8 cellular contexts compared by ENCODE assay signal in the genomic region with DNA sequence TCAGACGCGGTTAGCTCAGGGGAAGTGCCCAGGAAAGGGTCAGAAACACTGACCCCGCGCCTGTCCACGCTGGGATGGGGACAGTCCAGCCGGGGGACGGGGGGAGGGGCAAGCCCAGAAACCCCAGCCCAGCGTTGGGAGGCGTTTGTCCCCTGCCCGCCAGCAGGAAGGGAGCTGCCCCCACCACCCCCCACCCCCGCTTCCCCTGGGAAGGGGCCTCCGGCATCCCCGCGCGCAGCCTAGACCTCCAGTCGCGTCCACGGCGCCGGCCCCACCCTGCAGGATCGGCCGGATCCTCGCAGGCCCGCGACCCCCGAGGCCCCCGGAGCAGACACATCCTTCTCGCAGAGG. TPM values are rescaled to one million over a fixed set of nuclear protein-coding genes. Genes with fewer than 3 reads are reported as not detected.
A peak's percentile ranks its signal among the peaks of the same experiment; 100 is the strongest.
DNase-seq lines count a peak whose midpoint lies in the region; ATAC-seq, FAIRE-seq and TF ChIP-seq lines count a peak whose summit lies in the region.

No MANE protein-coding gene starts in this region.

- FAIRE-seq in D721Med (lab: Jason Lieb, UNC) = no peak

- H3K27me3 Mint-ChIP-seq in CD4-positive, CD25-positive, alpha-beta regulatory T cell = no peaks in the 10 kb centered on the region
- no peaks in the 10 kb centered on the region for H3K27me3 Mint-ChIP-seq in natural killer cell treated with Interleukin-12 subunit alpha and Interleukin-12 subunit beta and Interleukin-15 and Interleukin-18, amount 100 ng/mL, for 72 hours

- peak overlapping the region; percentile 72 for H3K27ac ChIP-seq in CD4-positive, CD25-positive, alpha-beta regulatory T cell (ENCODE audit: insufficient read depth, low read length, poor library complexity, severe bottlenecking)
- H3K27ac ChIP-seq in ectodermal cell (ENCODE audit: insufficient read depth, low read depth, low read length, poor library complexity, severe bottlenecking) = peak overlapping the region; percentile 50

- no peak for TF ChIP-seq CTCF in D721Med (IDR thresholded peaks at IDR 0.05; ENCODE audit: insufficient read depth, missing control alignments)

- peak overlapping the region; percentile 79 for H3K4me3 ChIP-seq in CD4-positive, CD25-positive, alpha-beta regulatory T cell (ENCODE audit: low read depth, low read length)
- H3K4me3 ChIP-seq in Jurkat, Clone E6-1 (ENCODE audit: low read length) = peak overlapping the region; percentile 62
- H3K4me3 ChIP-seq in ectodermal cell (ENCODE audit: insufficient read depth, low read depth, low read length) = peak overlapping the region; percentile 75

- H3K27me3 ChIP-seq in CD4-positive, CD25-positive, alpha-beta regulatory T cell (ENCODE audit: control insufficient read depth, insufficient read depth, low read length) = no peaks in the 10 kb centered on the region
- H3K27me3 ChIP-seq in ectodermal cell (ENCODE audit: control insufficient read depth, insufficient read depth, low read length, poor library complexity, severe bottlenecking) = no peaks in the 10 kb centered on the region

- H3K36me3 Mint-ChIP-seq in CD4-positive, CD25-positive, alpha-beta regulatory T cell = peaks cover 10% of the 10 kb centered on the region
- H3K36me3 Mint-ChIP-seq in natural killer cell treated with Interleukin-12 subunit alpha and Interleukin-12 subunit beta and Interleukin-15 and Interleukin-18, amount 100 ng/mL, for 72 hours = no peaks in the 10 kb centered on the region

- peak overlapping the region; percentile 81 to 91 (median 86) for H3K27ac Mint-ChIP-seq in CD4-positive, CD25-positive, alpha-beta regulatory T cell
- H3K27ac Mint-ChIP-seq in natural killer cell treated with Interleukin-12 subunit alpha and Interleukin-12 subunit beta and Interleukin-15 and Interleukin-18, amount 100 ng/mL, for 72 hours = peak overlapping the region in 1 of 2 donors; percentile 39

- no peaks in the 10 kb centered on the region for H3K9me3 Mint-ChIP-seq in CD4-positive, CD25-positive, alpha-beta regulatory T cell
- H3K9me3 Mint-ChIP-seq in natural killer cell treated with Interleukin-12 subunit alpha and Interleukin-12 subunit beta and Interleukin-15 and Interleukin-18, amount 100 ng/mL, for 72 hours = no peaks in the 10 kb centered on the region

- H3K36me3 ChIP-seq in CD4-positive, CD25-positive, alpha-beta regulatory T cell (ENCODE audit: control insufficient read depth, insufficient read depth, low read length) = peaks cover 7% of the 10 kb centered on the region
- no peaks in the 10 kb centered on the region for H3K36me3 ChIP-seq in ectodermal cell (ENCODE audit: control insufficient read depth, insufficient read depth, low read length)

- DNase-seq in CD4-positive, CD25-positive, alpha-beta regulatory T cell = no peak
- DNase-seq in Jurkat, Clone E6-1 (ENCODE audit: low read depth, low spot score) = no peak
- DNase-seq in natural killer cell treated with Interleukin-12 subunit alpha and Interleukin-12 subunit beta and Interleukin-15 and Interleukin-18, amount 100 ng/mL, for 72 hours (ENCODE audit: low spot score) = no peak
- DNase-seq in GM19238 (ENCODE audit: insufficient read length, low spot score) (no peak), NCI-H524 (lab: John Stamatoyannopoulos, UW) (no peak), D721Med (ENCODE audit: insufficient read length, low spot score) (no peak)

- WGBS in ectodermal cell, 2 experiments = 0% methylated on average over 28 of the region's 28 CpGs

- no peaks in the 10 kb centered on the region for H3K9me3 ChIP-seq in CD4-positive, CD25-positive, alpha-beta regulatory T cell (ENCODE audit: control insufficient read depth in 2 of 2, low read length in 2 of 2)
- H3K9me3 ChIP-seq in ectodermal cell (ENCODE audit: control insufficient read depth, low read length) = no peaks in the 10 kb centered on the region

- peaks cover 23% of the 10 kb centered on the region for H3K4me1 ChIP-seq in CD4-positive, CD25-positive, alpha-beta regulatory T cell (ENCODE audit: control insufficient read depth, insufficient read depth, low read length, poor library complexity, severe bottlenecking)
- H3K4me1 ChIP-seq in ectodermal cell (ENCODE audit: control insufficient read depth, insufficient read depth, low read length) = peaks cover 10% of the 10 kb centered on the region

- H3K4me1 Mint-ChIP-seq in CD4-positive, CD25-positive, alpha-beta regulatory T cell = peaks cover 4 to 38% (median 14%) of the 10 kb centered on the region in 4 donors
- H3K4me1 Mint-ChIP-seq in natural killer cell treated with Interleukin-12 subunit alpha and Interleukin-12 subunit beta and Interleukin-15 and Interleukin-18, amount 100 ng/mL, for 72 hours (ENCODE audit: low read depth in 2 of 2) = peaks cover 5 to 17% of the 10 kb centered on the region in 2 donors

- ATAC-seq in CD4-positive, CD25-positive, alpha-beta regulatory T cell (ENCODE audit: low read depth in 2 of 2) = no peak
- ATAC-seq in natural killer cell treated with Interleukin-12 subunit alpha and Interleukin-12 subunit beta and Interleukin-15 and Interleukin-18, amount 100 ng/mL, for 72 hours = no peak
- no peak for ATAC-seq in GM18502 (IDR thresholded peaks at IDR 0.05; ENCODE audit: poor library complexity, unreplicated experiment)

- peak overlapping the region; percentile 89 to 95 (median 90) for H3K4me3 Mint-ChIP-seq in CD4-positive, CD25-positive, alpha-beta regulatory T cell
- peak overlapping the region; percentile 76 for H3K4me3 Mint-ChIP-seq in natural killer cell treated with Interleukin-12 subunit alpha and Interleukin-12 subunit beta and Interleukin-15 and Interleukin-18, amount 100 ng/mL, for 72 hours

RNA-seq across cellular contexts. Expression of gene GIPC1, which starts 0.3 kb away (rescaled TPM):
- 37.5 TPM for total RNA-seq in CD4-positive, CD25-positive, alpha-beta regulatory T cell
- polyA plus RNA-seq in CD4-positive, CD25-positive, alpha-beta regulatory T cell = 10 to 100 TPM; 44.0 to 62.0 (median 55.7) TPM
- 54.9 TPM for polyA plus RNA-seq in Jurkat, Clone E6-1 (2012; ENCODE audit: insufficient read depth, insufficient read length)
- polyA plus RNA-seq in ectodermal cell (2013, experiment 1 of 4) = 62.0 TPM
- polyA plus RNA-seq in ectodermal cell (2013, experiment 2 of 4) = 67.5 TPM
- polyA plus RNA-seq in ectodermal cell (2013, experiment 3 of 4) = 54.2 TPM
- 60.7 TPM for polyA plus RNA-seq in ectodermal cell (2013, experiment 4 of 4)
- 10 to 100 TPM; 29.9 to 31.7 TPM for total RNA-seq in natural killer cell treated with Interleukin-12 subunit alpha and Interleukin-12 subunit beta and Interleukin-15 and Interleukin-18, amount 100 ng/mL, for 72 hours

RNA-seq across cellular contexts. Expression of gene PTGER1, which starts 20.5 kb away (rescaled TPM):
- not detected for total RNA-seq in CD4-positive, CD25-positive, alpha-beta regulatory T cell
- polyA plus RNA-seq in CD4-positive, CD25-positive, alpha-beta regulatory T cell = not detected
- not detected for polyA plus RNA-seq in Jurkat, Clone E6-1 (2012; ENCODE audit: insufficient read depth, insufficient read length)
- polyA plus RNA-seq in ectodermal cell (2013, experiment 1 of 4) = not detected
- 0.36 TPM for polyA plus RNA-seq in ectodermal cell (2013, experiment 2 of 4)
- 0.32 TPM for polyA plus RNA-seq in ectodermal cell (2013, experiment 3 of 4)
- polyA plus RNA-seq in ectodermal cell (2013, experiment 4 of 4) = 0.81 TPM
- total RNA-seq in natural killer cell treated with Interleukin-12 subunit alpha and Interleukin-12 subunit beta and Interleukin-15 and Interleukin-18, amount 100 ng/mL, for 72 hours = under 1 TPM; 0.31 to 0.67 TPM

RNA-seq across cellular contexts. Expression of gene DNAJB1, which starts 22.5 kb away (rescaled TPM):
- 754 TPM for total RNA-seq in CD4-positive, CD25-positive, alpha-beta regulatory T cell
- polyA plus RNA-seq in CD4-positive, CD25-positive, alpha-beta regulatory T cell = 100 to 1,000 TPM; 302 to 349 (median 332) TPM
- 80.2 TPM for polyA plus RNA-seq in Jurkat, Clone E6-1 (2012; ENCODE audit: insufficient read depth, insufficient read length)
- 74.3 TPM for polyA plus RNA-seq in ectodermal cell (2013, experiment 1 of 4)
- polyA plus RNA-seq in ectodermal cell (2013, experiment 2 of 4) = 55.4 TPM
- 48.0 TPM for polyA plus RNA-seq in ectodermal cell (2013, experiment 3 of 4)
- 55.5 TPM for polyA plus RNA-seq in ectodermal cell (2013, experiment 4 of 4)
- total RNA-seq in natural killer cell treated with Interleukin-12 subunit alpha and Interleukin-12 subunit beta and Interleukin-15 and Interleukin-18, amount 100 ng/mL, for 72 hours = 10 to 100 TPM; 65.3 to 68.8 TPM

RNA-seq across cellular contexts. Expression of gene TECR, which starts 33.7 kb away (rescaled TPM):
- 159 TPM for total RNA-seq in CD4-positive, CD25-positive, alpha-beta regulatory T cell
- 100 to 1,000 TPM; 304 to 351 (median 335) TPM for polyA plus RNA-seq in CD4-positive, CD25-positive, alpha-beta regulatory T cell
- polyA plus RNA-seq in Jurkat, Clone E6-1 (2012; ENCODE audit: insufficient read depth, insufficient read length) = 211 TPM
- polyA plus RNA-seq in ectodermal cell (2013, experiment 1 of 4) = 228 TPM
- 241 TPM for polyA plus RNA-seq in ectodermal cell (2013, experiment 2 of 4)
- polyA plus RNA-seq in ectodermal cell (2013, experiment 3 of 4) = 108 TPM
- polyA plus RNA-seq in ectodermal cell (2013, experiment 4 of 4) = 122 TPM
- total RNA-seq in natural killer cell treated with Interleukin-12 subunit alpha and Interleukin-12 subunit beta and Interleukin-15 and Interleukin-18, amount 100 ng/mL, for 72 hours = 100 to 1,000 TPM in 1 of 2 donors, 10 to 100 TPM in 1; 74.0 to 110 TPM

Comparison
In these comparisons a context has a peak if more than half of its experiments do, and no peak if none do; other contexts are left out.
1. RNA of gene DNAJB1, which starts 22.5 kb away (total RNA-seq): 754 TPM in CD4-positive, CD25-positive, alpha-beta regulatory T cell (single experiment); 65.3 to 68.8 TPM in natural killer cell treated with Interleukin-12 subunit alpha and Interleukin-12 subunit beta and Interleukin-15 and Interleukin-18, amount 100 ng/mL, for 72 hours; every median in the first group is over 10 times any median in the second.
2. Peak in every context shown above with its lines, with median percentiles within 50 percentile points of each other: H3K4me3 ChIP-seq.